4 cellular contexts compared by ENCODE assay signal in the genomic region with DNA sequence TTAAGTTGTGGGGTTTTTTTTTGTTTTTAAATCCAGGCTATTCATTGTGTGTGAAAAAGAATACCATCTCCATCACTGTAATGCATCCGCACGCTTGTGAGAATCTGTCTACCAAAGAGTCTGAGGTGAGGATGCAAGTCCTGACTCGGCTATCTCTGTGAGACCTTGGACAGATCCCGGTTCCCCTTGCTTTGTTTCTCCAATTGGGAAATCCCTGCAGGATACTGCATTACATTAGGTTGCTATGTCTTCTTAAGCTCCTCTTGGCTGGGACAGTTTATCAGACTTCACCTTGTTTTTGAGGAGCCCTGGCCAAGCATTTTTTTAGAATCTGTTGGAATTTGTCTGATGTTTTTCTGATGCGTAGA.
TF ChIP-seq lines count a peak whose summit lies in the region.

No MANE protein-coding gene starts in this region.

TF ChIP-seq in SK-N-SH, 30 proteins besides CTCF, POLR2A, EP300 and RAD21:
- TF ChIP-seq SIN3A (IDR thresholded peaks at IDR 0.05; ENCODE audit: borderline replicate concordance, low read depth, low read length): no peak
- TF ChIP-seq, protein P1, sequence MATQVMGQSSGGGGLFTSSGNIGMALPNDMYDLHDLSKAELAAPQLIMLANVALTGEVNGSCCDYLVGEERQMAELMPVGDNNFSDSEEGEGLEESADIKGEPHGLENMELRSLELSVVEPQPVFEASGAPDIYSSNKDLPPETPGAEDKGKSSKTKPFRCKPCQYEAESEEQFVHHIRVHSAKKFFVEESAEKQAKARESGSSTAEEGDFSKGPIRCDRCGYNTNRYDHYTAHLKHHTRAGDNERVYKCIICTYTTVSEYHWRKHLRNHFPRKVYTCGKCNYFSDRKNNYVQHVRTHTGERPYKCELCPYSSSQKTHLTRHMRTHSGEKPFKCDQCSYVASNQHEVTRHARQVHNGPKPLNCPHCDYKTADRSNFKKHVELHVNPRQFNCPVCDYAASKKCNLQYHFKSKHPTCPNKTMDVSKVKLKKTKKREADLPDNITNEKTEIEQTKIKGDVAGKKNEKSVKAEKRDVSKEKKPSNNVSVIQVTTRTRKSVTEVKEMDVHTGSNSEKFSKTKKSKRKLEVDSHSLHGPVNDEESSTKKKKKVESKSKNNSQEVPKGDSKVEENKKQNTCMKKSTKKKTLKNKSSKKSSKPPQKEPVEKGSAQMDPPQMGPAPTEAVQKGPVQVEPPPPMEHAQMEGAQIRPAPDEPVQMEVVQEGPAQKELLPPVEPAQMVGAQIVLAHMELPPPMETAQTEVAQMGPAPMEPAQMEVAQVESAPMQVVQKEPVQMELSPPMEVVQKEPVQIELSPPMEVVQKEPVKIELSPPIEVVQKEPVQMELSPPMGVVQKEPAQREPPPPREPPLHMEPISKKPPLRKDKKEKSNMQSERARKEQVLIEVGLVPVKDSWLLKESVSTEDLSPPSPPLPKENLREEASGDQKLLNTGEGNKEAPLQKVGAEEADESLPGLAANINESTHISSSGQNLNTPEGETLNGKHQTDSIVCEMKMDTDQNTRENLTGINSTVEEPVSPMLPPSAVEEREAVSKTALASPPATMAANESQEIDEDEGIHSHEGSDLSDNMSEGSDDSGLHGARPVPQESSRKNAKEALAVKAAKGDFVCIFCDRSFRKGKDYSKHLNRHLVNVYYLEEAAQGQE (IDR thresholded peaks at IDR 0.05; ENCODE audit: low read depth, low read length): peak; percentile 85; the same call in 1 of the 2 replicates

TF ChIP-seq in SK-N-SH treated with all-trans-retinoic acid at 6 μM for 48 hours, 23 proteins besides CTCF, POLR2A, EP300 and RAD21 (continues in another document):
- TF ChIP-seq TCF4 (CRISPR knock-in tag; IDR thresholded peaks at IDR 0.05; ENCODE audit: borderline replicate concordance) (no peak), OSR1 (CRISPR knock-in tag; IDR thresholded peaks at IDR 0.05) (no peak), ZNF70 (CRISPR knock-in tag; IDR thresholded peaks at IDR 0.05) (no peak), RARB (CRISPR knock-in tag; IDR thresholded peaks at IDR 0.05) (no peak), ZC3H10 (CRISPR knock-in tag; IDR thresholded peaks at IDR 0.05) (no peak), SNAI2 (CRISPR knock-in tag; IDR thresholded peaks at IDR 0.05) (no peak), PPARA (CRISPR knock-in tag; IDR thresholded peaks at IDR 0.05; ENCODE audit: borderline replicate concordance) (no peak), TOX (CRISPR knock-in tag; IDR thresholded peaks at IDR 0.05; ENCODE audit: borderline replicate concordance) (no peak), ESRRG (CRISPR knock-in tag; IDR thresholded peaks at IDR 0.05) (no peak), ARNTL (CRISPR knock-in tag; IDR thresholded peaks at IDR 0.05; ENCODE audit: borderline replicate concordance, low read depth) (no peak), CSDC2 (CRISPR knock-in tag; IDR thresholded peaks at IDR 0.05) (no peak)
- TF ChIP-seq, protein P2, sequence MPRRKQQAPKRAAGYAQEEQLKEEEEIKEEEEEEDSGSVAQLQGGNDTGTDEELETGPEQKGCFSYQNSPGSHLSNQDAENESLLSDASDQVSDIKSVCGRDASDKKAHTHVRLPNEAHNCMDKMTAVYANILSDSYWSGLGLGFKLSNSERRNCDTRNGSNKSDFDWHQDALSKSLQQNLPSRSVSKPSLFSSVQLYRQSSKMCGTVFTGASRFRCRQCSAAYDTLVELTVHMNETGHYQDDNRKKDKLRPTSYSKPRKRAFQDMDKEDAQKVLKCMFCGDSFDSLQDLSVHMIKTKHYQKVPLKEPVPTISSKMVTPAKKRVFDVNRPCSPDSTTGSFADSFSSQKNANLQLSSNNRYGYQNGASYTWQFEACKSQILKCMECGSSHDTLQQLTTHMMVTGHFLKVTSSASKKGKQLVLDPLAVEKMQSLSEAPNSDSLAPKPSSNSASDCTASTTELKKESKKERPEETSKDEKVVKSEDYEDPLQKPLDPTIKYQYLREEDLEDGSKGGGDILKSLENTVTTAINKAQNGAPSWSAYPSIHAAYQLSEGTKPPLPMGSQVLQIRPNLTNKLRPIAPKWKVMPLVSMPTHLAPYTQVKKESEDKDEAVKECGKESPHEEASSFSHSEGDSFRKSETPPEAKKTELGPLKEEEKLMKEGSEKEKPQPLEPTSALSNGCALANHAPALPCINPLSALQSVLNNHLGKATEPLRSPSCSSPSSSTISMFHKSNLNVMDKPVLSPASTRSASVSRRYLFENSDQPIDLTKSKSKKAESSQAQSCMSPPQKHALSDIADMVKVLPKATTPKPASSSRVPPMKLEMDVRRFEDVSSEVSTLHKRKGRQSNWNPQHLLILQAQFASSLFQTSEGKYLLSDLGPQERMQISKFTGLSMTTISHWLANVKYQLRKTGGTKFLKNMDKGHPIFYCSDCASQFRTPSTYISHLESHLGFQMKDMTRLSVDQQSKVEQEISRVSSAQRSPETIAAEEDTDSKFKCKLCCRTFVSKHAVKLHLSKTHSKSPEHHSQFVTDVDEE (CRISPR knock-in tag; IDR thresholded peaks at IDR 0.05): no peak
- TF ChIP-seq, protein P3, sequence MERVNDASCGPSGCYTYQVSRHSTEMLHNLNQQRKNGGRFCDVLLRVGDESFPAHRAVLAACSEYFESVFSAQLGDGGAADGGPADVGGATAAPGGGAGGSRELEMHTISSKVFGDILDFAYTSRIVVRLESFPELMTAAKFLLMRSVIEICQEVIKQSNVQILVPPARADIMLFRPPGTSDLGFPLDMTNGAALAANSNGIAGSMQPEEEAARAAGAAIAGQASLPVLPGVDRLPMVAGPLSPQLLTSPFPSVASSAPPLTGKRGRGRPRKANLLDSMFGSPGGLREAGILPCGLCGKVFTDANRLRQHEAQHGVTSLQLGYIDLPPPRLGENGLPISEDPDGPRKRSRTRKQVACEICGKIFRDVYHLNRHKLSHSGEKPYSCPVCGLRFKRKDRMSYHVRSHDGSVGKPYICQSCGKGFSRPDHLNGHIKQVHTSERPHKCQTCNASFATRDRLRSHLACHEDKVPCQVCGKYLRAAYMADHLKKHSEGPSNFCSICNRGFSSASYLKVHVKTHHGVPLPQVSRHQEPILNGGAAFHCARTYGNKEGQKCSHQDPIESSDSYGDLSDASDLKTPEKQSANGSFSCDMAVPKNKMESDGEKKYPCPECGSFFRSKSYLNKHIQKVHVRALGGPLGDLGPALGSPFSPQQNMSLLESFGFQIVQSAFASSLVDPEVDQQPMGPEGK (CRISPR knock-in tag; IDR thresholded peaks at IDR 0.05; ENCODE audit: borderline replicate concordance): no peak

TF ChIP-seq in HEK293, 187 proteins besides CTCF, POLR2A, EP300 and RAD21:
- TF ChIP-seq, protein P1 (tag by site-specific recombination; IDR thresholded peaks at IDR 0.05): peak; percentile 82
- TF ChIP-seq, protein P4, sequence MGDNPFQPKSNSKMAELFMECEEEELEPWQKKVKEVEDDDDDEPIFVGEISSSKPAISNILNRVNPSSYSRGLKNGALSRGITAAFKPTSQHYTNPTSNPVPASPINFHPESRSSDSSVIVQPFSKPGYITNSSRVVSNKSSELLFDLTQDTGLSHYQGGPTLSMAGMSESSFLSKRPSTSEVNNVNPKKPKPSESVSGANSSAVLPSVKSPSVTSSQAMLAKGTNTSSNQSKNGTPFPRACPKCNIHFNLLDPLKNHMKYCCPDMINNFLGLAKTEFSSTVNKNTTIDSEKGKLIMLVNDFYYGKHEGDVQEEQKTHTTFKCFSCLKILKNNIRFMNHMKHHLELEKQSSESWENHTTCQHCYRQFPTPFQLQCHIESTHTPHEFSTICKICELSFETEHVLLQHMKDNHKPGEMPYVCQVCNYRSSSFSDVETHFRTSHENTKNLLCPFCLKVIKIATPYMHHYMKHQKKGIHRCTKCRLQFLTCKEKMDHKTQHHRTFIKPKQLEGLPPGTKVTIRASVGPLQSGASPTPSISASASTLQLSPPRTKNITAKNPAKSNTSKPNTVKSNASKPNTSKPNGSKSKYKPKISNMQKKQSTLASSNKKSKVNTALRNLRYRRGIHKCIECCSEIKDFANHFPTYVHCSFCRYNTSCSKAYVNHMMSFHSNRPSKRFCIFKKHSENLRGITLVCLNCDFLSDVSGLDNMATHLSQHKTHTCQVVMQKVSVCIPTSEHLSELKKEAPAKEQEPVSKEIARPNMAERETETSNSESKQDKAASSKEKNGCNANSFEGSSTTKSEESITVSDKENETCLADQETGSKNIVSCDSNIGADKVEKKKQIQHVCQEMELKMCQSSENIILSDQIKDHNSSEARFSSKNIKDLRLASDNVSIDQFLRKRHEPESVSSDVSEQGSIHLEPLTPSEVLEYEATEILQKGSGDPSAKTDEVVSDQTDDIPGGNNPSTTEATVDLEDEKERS (tag by site-specific recombination; IDR thresholded peaks at IDR 0.05): no peak
- TF ChIP-seq EGR2 (tag by site-specific recombination; IDR thresholded peaks at IDR 0.05; ENCODE audit: low read depth): no peak

TF ChIP-seq in endothelial cell of umbilical vein, 7 proteins besides CTCF, POLR2A, EP300 and RAD21:
- TF ChIP-seq EZH2 (IDR thresholded peaks at IDR 0.05; ENCODE audit: borderline replicate concordance, low read depth, low read length, severe bottlenecking) (no peak), POLR2AphosphoS5 (IDR thresholded peaks at IDR 0.05; ENCODE audit: insufficient read depth, low read depth, low read length) (no peak), MYC (IDR thresholded peaks at IDR 0.05; ENCODE audit: low read depth, low read length) (no peak), GATA2 (IDR thresholded peaks at IDR 0.05; ENCODE audit: insufficient read depth, insufficient read length, low read depth, low read length) (no peak), JUN (IDR thresholded peaks at IDR 0.05; ENCODE audit: borderline replicate concordance, insufficient read depth, insufficient read length, low read depth) (no peak), FOS (IDR thresholded peaks at IDR 0.05; ENCODE audit: borderline replicate concordance, insufficient read depth, low read length) (no peak)
- TF ChIP-seq, protein P5, sequence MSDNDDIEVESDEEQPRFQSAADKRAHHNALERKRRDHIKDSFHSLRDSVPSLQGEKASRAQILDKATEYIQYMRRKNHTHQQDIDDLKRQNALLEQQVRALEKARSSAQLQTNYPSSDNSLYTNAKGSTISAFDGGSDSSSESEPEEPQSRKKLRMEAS (IDR thresholded peaks at IDR 0.05; ENCODE audit: insufficient read depth, insufficient read length): no peak
